ENCODE assay signal across 9 cellular contexts in the genomic region with DNA sequence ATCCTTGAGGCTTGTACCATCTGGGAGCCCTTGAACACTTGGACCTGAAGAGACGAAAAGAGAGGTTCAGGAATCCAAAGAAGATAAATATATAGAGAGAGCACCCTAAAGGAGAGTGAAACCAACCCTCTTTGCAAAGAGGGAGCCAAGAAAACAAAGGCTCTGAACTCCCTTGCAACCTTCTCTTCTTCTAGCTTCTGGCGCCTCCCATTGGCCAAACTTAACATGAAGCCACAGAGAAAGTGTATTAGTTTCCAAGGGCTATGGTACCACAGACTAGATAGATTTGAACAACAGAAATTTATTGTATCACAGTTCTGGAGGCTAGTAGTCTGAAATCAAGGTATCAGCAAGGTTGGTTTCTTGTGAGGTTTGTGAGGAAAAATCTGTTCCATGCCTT.
A peak's percentile ranks its signal among the peaks of the same experiment; 100 is the strongest.
DNase-seq lines count a peak whose midpoint lies in the region; ATAC-seq and TF ChIP-seq lines count a peak whose summit lies in the region.
"Had no signal": no experiment of that assay in that cellular context is flagged by ENCODE, and none has a peak within 500 bp of the region (broad histone marks: within the 10 kb centered on the region; RNA-seq: fewer than 3 reads in every experiment).

No MANE protein-coding gene starts in this region.

- no peaks in the 10 kb centered on the region for H3K4me1 Mint-ChIP-seq in MCF 10A (ENCODE audit: insufficient read depth, unreplicated experiment)

- H3K9me3 ChIP-seq in mammary epithelial cell (replicated peaks; ENCODE audit: insufficient read depth, low read length) (peaks cover 8% of the 10 kb centered on the region), NT2/D1 (ENCODE audit: insufficient read depth, low read length) (no peaks in the 10 kb centered on the region), testis (no peaks in the 10 kb centered on the region)

- BruUV-seq in MCF 10A (replicated peaks; lab: Mats Ljungman, UMichigan) (no TSS peak), mammary epithelial cell (replicated peaks; lab: Mats Ljungman, UMichigan) (no TSS peak)

- WGBS in mammary epithelial cell (ENCODE audit: low coverage, missing lambda C conversion rate) = 0% methylated on average over 1 of the region's 2 CpGs
- 41 to 44% methylated on average over 2 of the region's 2 CpGs for WGBS in testis, 2 donors

- ATAC-seq in GM18909 (IDR thresholded peaks at IDR 0.05; ENCODE audit: poor library complexity, unreplicated experiment) = no peak
- ATAC-seq in GM19395 (IDR thresholded peaks at IDR 0.05; ENCODE audit: unreplicated experiment) = no peak

- no peak overlapping the region for H3K9ac ChIP-seq in mammary epithelial cell (ENCODE audit: insufficient read depth, low read length)
- H3K9ac ChIP-seq in NT2/D1 (ENCODE audit: insufficient read length, low read depth) = no peak overlapping the region

- H3K4me1 ChIP-seq in mammary epithelial cell (ENCODE audit: insufficient read depth, low read length) = no peaks in the 10 kb centered on the region
- H3K4me1 ChIP-seq in NT2/D1 (ENCODE audit: insufficient read depth, insufficient read length) = no peaks in the 10 kb centered on the region
- H3K4me1 ChIP-seq in testis = no peaks in the 10 kb centered on the region

- no peak overlapping the region for H2AFZ ChIP-seq in mammary epithelial cell (ENCODE audit: low read depth, low read length)

- CTCF ChIA-PET in MCF 10A (lab: Yijun Ruan, JAX) = interaction anchor here (0.6 to 1.6 kb wide), 9 partner anchors 8 to 1547 kb away, joined by 3 to 4 read pairs (median 3); no protein-coding TSS in a partner anchor
- CTCF ChIA-PET in mammary epithelial cell (lab: Charles Lee; ENCODE audit: low non-redundant PET) = no interaction called here

- no peaks in the 10 kb centered on the region for H3K36me3 ChIP-seq in mammary epithelial cell (ENCODE audit: insufficient read depth, low read length)
- H3K36me3 ChIP-seq in NT2/D1 (ENCODE audit: insufficient read depth, insufficient read length, low read length) = no peaks in the 10 kb centered on the region
- no peaks in the 10 kb centered on the region for H3K36me3 ChIP-seq in testis (ENCODE audit: low read depth, missing control alignments)

- intact Hi-C loops in MCF 10A (cut with micrococcal nuclease) = loop anchor here (1.0 to 10.0 kb wide), 5 partner anchors 114 to 659 kb away; no protein-coding TSS in a partner anchor
- intact Hi-C loops in mammary epithelial cell (cut with micrococcal nuclease) = no loop called here
- intact Hi-C loops in testis (cut with DNase I; ENCODE audit: low total_unique reads) = no loop called here

- H3K27me3 ChIP-seq in mammary epithelial cell (ENCODE audit: insufficient read depth, low read length) (no peaks in the 10 kb centered on the region), NT2/D1 (ENCODE audit: insufficient read depth, insufficient read length) (no peaks in the 10 kb centered on the region), testis (no peaks in the 10 kb centered on the region)

- H4K20me1 ChIP-seq in mammary epithelial cell (ENCODE audit: insufficient read depth, low read length) = no peaks in the 10 kb centered on the region

- no peak overlapping the region for H3K4me3 ChIP-seq in mammary epithelial cell (replicated peaks in 1 of 3; ENCODE audit: insufficient read depth in 1 of 3, low read depth in 2 of 3, low read length in 3 of 3)
- H3K4me3 ChIP-seq in NT2/D1 (ENCODE audit: insufficient read length, low read depth) = no peak overlapping the region
- H3K4me3 ChIP-seq in fibroblast of villous mesenchyme (ENCODE audit: low read depth, low read length) = no peak overlapping the region
- no peak overlapping the region for H3K4me3 ChIP-seq in testis

- no peaks in the 10 kb centered on the region for H3K79me2 ChIP-seq in mammary epithelial cell (ENCODE audit: insufficient read depth, low read length)

- POLR2A ChIA-PET in MCF 10A (lab: Yijun Ruan, JAX) = interaction anchor here (0.6 kb wide), 1 partner anchor 142 kb away, joined by 3 read pairs; no protein-coding TSS in a partner anchor

- H3K27me3 Mint-ChIP-seq in MCF 10A (ENCODE audit: insufficient read depth, unreplicated experiment) = no peaks in the 10 kb centered on the region

- H3K4me3 Mint-ChIP-seq in MCF 10A (ENCODE audit: unreplicated experiment) = no peak overlapping the region

- H3K4me2 ChIP-seq in mammary epithelial cell (ENCODE audit: insufficient read depth, low read depth, low read length) = no peak overlapping the region

- no peak for TF ChIP-seq POLR2A in testis (IDR thresholded peaks at IDR 0.05)

- H3K36me3 Mint-ChIP-seq in MCF 10A (ENCODE audit: insufficient read depth, unreplicated experiment) = no peaks in the 10 kb centered on the region

- DNase-seq in MCF 10A (ENCODE audit: unreplicated experiment) = peak; percentile 74
- no peak for DNase-seq in mammary epithelial cell
- peak; percentile 15 for DNase-seq in NT2/D1 (ENCODE audit: low read depth, low spot score)
- DNase-seq in fibroblast of villous mesenchyme (ENCODE audit: low read depth) = peak; percentile 1
- DNase-seq in testis = peak; percentile 72
- no peak for DNase-seq in NCI-H774 (lab: John Stamatoyannopoulos, UW)
- DNase-seq: DMS79 treated with DMSO at 0.1 percent for 48 hours had no signal

- no peaks in the 10 kb centered on the region for H3K9me3 Mint-ChIP-seq in MCF 10A (ENCODE audit: unreplicated experiment)

- dilution Hi-C loops in mammary epithelial cell (cut with HindIII; ENCODE audit: low sequenced_read_pairs) = no loop called here

- no peak overlapping the region for H3K27ac Mint-ChIP-seq in MCF 10A (ENCODE audit: low read depth, unreplicated experiment)

- in situ Hi-C loops in mammary epithelial cell (cut with MboI; ENCODE audit: low sequenced_read_pairs in 2 of 2) = no loop called here

- TF ChIP-seq CTCF in MCF 10A (IDR thresholded peaks at IDR 0.05; ENCODE audit: unreplicated experiment) (peak; percentile 75), mammary epithelial cell (conservative IDR thresholded peaks at IDR 0.05 in 1 of 2, IDR thresholded peaks at IDR 0.05 in 1 of 2; ENCODE audit: extremely low read depth in 1 of 2, insufficient read depth in 1 of 2, low read depth in 1 of 2, low read length in 2 of 2) (no peak), fibroblast of villous mesenchyme (IDR thresholded peaks at IDR 0.05; ENCODE audit: insufficient read depth, low read depth, low read length) (no peak), testis (IDR thresholded peaks at IDR 0.05) (no peak)

- H3K27ac ChIP-seq in mammary epithelial cell (ENCODE audit: insufficient read depth, low read depth, low read length) (no peak overlapping the region), testis (no peak overlapping the region)

Comparison
In these comparisons a context has a peak if more than half of its experiments do, and no peak if none do; other contexts are left out.
1. DNase-seq: peak in MCF 10A (single experiment), NT2/D1 (single experiment), fibroblast of villous mesenchyme (single experiment) and testis (single experiment); none in mammary epithelial cell (single experiment) and NCI-H774 (single experiment).